8 cellular contexts compared by ENCODE assay signal in genomic region chr16:67109407-67110135, GRCh38. TPM values are rescaled to one million over a fixed set of nuclear protein-coding genes. Genes with fewer than 3 reads are reported as not detected.
DNase-seq lines count a peak whose midpoint lies in the region; ATAC-seq and TF ChIP-seq lines count a peak whose summit lies in the region.

Gene PHAF1, plus strand, starts transcription at chr16:67109941. Its CDS starts 235 bp downstream, at chr16:67110176.

- no peak for TF ChIP-seq RAD21 in Ishikawa (IDR thresholded peaks at IDR 0.05; ENCODE audit: low read depth)

- CTCF ChIA-PET in PC-3 (lab: Charles Lee), result no interaction called here

- TSS peak; percentile 53 for BruUV-seq in PC-3 (replicated peaks; lab: Mats Ljungman, UMichigan)

- TF ChIP-seq CTCF in PC-3 (conservative IDR thresholded peaks at IDR 0.05; ENCODE audit: low read depth, low read length) (no peak), epithelial cell of proximal tubule (conservative IDR thresholded peaks at IDR 0.05; ENCODE audit: low read depth, low read length) (no peak)

- intact Hi-C loops in PC-3 (cut with micrococcal nuclease), result no loop called here

- no peaks in the 10 kb centered on the region for H3K27me3 ChIP-seq in PC-3 (ENCODE audit: low read length)

- peak within 1 kb of the TSS; percentile 94 for H2AFZ ChIP-seq in PC-3 (ENCODE audit: low read length)

- TF ChIP-seq EP300 in Ishikawa (IDR thresholded peaks at IDR 0.05; ENCODE audit: borderline replicate concordance), result peak; percentile 53; the same call in 1 of the 2 replicates

- H3K9me2 ChIP-seq in PC-3 (replicated peaks; ENCODE audit: low read length), result no peaks in the 10 kb centered on the region

- peaks cover 46% of the 10 kb centered on the region for H3K79me2 ChIP-seq in PC-3 (ENCODE audit: low read length)

- H3K4me1 ChIP-seq in PC-3 (ENCODE audit: insufficient read depth, low read length), result peaks cover 30% of the 10 kb centered on the region

- peak within 1 kb of the TSS; percentile 75 for H3K9ac ChIP-seq in PC-3 (ENCODE audit: low read length)

- H3K4me3 ChIP-seq in PC-3 (ENCODE audit: low read length), result peak within 1 kb of the TSS; percentile 95
- H3K4me3 ChIP-seq in epithelial cell of proximal tubule (ENCODE audit: low read depth, low read length), result peak within 1 kb of the TSS; percentile 99

- peak; percentile 78 for ATAC-seq in GM21529 (IDR thresholded peaks at IDR 0.05; ENCODE audit: unreplicated experiment)
- ATAC-seq in PC-3, result peak; percentile 85

- H3K27ac ChIP-seq in PC-3 (ENCODE audit: low read length), result peak within 1 kb of the TSS; percentile 14; the same call in 1 of the 2 replicates

- H4K20me1 ChIP-seq in PC-3 (ENCODE audit: low read length), result 0 out of 2 replicates have a peak, but pooled peaks cover 3% of the 10 kb centered on the region

- DNase-seq in DMS114 treated with DMSO at 0.1 percent for 48 hours (lab: John Stamatoyannopoulos, UW; ENCODE audit: unreplicated experiment), result peak; percentile 87
- peak; percentile 86 for DNase-seq in PC-3
- peak; percentile 99 for DNase-seq in activated T-cell treated with anti-CD3 and anti-CD28 coated beads, Interleukin-2, amount 50 U/mL, for 1 hour
- no peak for DNase-seq in epithelial cell of proximal tubule (ENCODE audit: low read depth)
- DNase-seq in mucosa of gallbladder (ENCODE audit: low spot score), result peak; percentile 95
- peak; percentile 95 for DNase-seq in stimulated activated CD8-positive, alpha-beta memory T cell treated with anti-CD3 and anti-CD28 coated beads, Interleukin-4, amount 100 ng/mL, for 24 hours (ENCODE audit: low read depth)

- no peaks in the 10 kb centered on the region for H3F3A ChIP-seq in PC-3 (ENCODE audit: low read length, unreplicated experiment)

- no peaks in the 10 kb centered on the region for H3K9me3 ChIP-seq in PC-3 (ENCODE audit: low read length)

- peak within 1 kb of the TSS; percentile 91 for H3K4me2 ChIP-seq in PC-3 (ENCODE audit: low read length)

- no peaks in the 10 kb centered on the region for H3K36me3 ChIP-seq in PC-3 (ENCODE audit: low read depth, low read length)

- POLR2A ChIA-PET in PC-3 (lab: Charles Lee; ENCODE audit: unreplicated experiment), result no interaction called here

TF ChIP-seq in Ishikawa, 13 proteins besides CTCF, POLR2A, EP300 and RAD21:
- TF ChIP-seq ZBTB7A (IDR thresholded peaks at IDR 0.05; ENCODE audit: low read depth) (no peak), CREB1 (IDR thresholded peaks at IDR 0.05; ENCODE audit: low read depth) (peak; percentile 48; the same call in 1 of the 2 replicates), CEBPB (IDR thresholded peaks at IDR 0.05) (no peak), NFIC (IDR thresholded peaks at IDR 0.05) (no peak), FOXM1 (IDR thresholded peaks at IDR 0.05; ENCODE audit: borderline replicate concordance, low read depth) (no peak), TCF12 (IDR thresholded peaks at IDR 0.05; ENCODE audit: low read depth) (peak; percentile 63; the same call in 1 of the 2 replicates), REST (IDR thresholded peaks at IDR 0.05; ENCODE audit: low read depth) (0 out of 2 replicates have a peak, but pooled peaks have one; percentile 35), EGR1 (IDR thresholded peaks at IDR 0.05) (no peak), YY1 (IDR thresholded peaks at IDR 0.05; ENCODE audit: low read depth) (peak; percentile 57; the same call in 1 of the 2 replicates), USF1 (IDR thresholded peaks at IDR 0.05) (peak; percentile 45), TAF1 (IDR thresholded peaks at IDR 0.05; ENCODE audit: low read depth) (peak; percentile 98), TEAD4 (IDR thresholded peaks at IDR 0.05) (peak; percentile 71)
- TF ChIP-seq, protein P1, sequence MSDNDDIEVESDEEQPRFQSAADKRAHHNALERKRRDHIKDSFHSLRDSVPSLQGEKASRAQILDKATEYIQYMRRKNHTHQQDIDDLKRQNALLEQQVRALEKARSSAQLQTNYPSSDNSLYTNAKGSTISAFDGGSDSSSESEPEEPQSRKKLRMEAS (IDR thresholded peaks at IDR 0.05), result peak; percentile 81
TF ChIP-seq in Ishikawa: peak in this region for 8.

RNA-seq across cellular contexts. Expression of gene PHAF1, which starts in this region (rescaled TPM):
- total RNA-seq in PC-3 (2014; rRNA removed) (12.4 and 18.8 TPM in 2 replicates), epithelial cell of proximal tubule (14.7 and 16.4 TPM in 2 replicates), mucosa of gallbladder (14.2 TPM)
